In genomic region chr4:153142700-153143438, GRCh38 we compare ENCODE assay signal across 8 cellular contexts.
DNase-seq lines count a peak whose midpoint lies in the region; ATAC-seq and TF ChIP-seq lines count a peak whose summit lies in the region.

No MANE protein-coding gene starts in this region.

- peak; percentile 83 for TF ChIP-seq CTCF in HFF-Myc (IDR thresholded peaks at IDR 0.05; ENCODE audit: low read depth, low read length, missing control alignments)

- H3K9me3 Mint-ChIP-seq in activated CD4-positive, alpha-beta T cell treated with anti-CD3 and anti-CD28 coated beads for 36 hours (ENCODE audit: low read depth), result no peaks in the 10 kb centered on the region
- H3K9me3 Mint-ChIP-seq in effector memory CD8-positive, alpha-beta T cell, result no peaks in the 10 kb centered on the region

- peak in 12 of 14 donors; percentile 42 to 72 (median 60) for DNase-seq in C1 segment of cervical spinal cord (lab: John Stamatoyannopoulos, UW)
- DNase-seq in HFF-Myc (ENCODE audit: extremely low read depth, low read depth), result no peak
- peak; percentile 72 for DNase-seq in NCI-H345 treated with DMSO at 0.1 percent for 48 hours (lab: John Stamatoyannopoulos, UW; ENCODE audit: unreplicated experiment)
- peak; percentile 79 for DNase-seq in activated CD4-positive, alpha-beta T cell treated with anti-CD3 and anti-CD28 coated beads for 36 hours
- peak; percentile 14 to 33 (median 15) for DNase-seq in effector memory CD8-positive, alpha-beta T cell
- DNase-seq in medulla oblongata (ENCODE audit: extremely low spot score), result peak; percentile 93
- DNase-seq in stimulated activated naive CD4-positive, alpha-beta T cell treated with Interleukin-2 at 50 U/mL for 16 hours (lab: John Stamatoyannopoulos, UW), result peak; percentile 27

- H3K4me3 ChIP-seq in HFF-Myc (replicated peaks; ENCODE audit: low read depth, low read length), result no peak overlapping the region

- no peak overlapping the region for H3K27ac Mint-ChIP-seq in activated CD4-positive, alpha-beta T cell treated with anti-CD3 and anti-CD28 coated beads for 36 hours
- H3K27ac Mint-ChIP-seq in effector memory CD8-positive, alpha-beta T cell, result no peak overlapping the region

- peaks cover 8% of the 10 kb centered on the region for H3K4me1 Mint-ChIP-seq in activated CD4-positive, alpha-beta T cell treated with anti-CD3 and anti-CD28 coated beads for 36 hours
- no peaks in the 10 kb centered on the region for H3K4me1 Mint-ChIP-seq in effector memory CD8-positive, alpha-beta T cell (ENCODE audit: low read depth in 2 of 2)

- POLR2A ChIA-PET in activated CD4-positive, alpha-beta T cell treated with anti-CD3 and anti-CD28 coated beads for 36 hours (lab: Charles Lee), result no interaction called here

- peak; percentile 85 for ATAC-seq in activated CD4-positive, alpha-beta T cell treated with anti-CD3 and anti-CD28 coated beads for 36 hours
- ATAC-seq in effector memory CD8-positive, alpha-beta T cell (replicated peaks), result peak; percentile 46
- no peak for ATAC-seq in HG02938 (IDR thresholded peaks at IDR 0.05; ENCODE audit: unreplicated experiment)

- no peak overlapping the region for H3K4me3 Mint-ChIP-seq in activated CD4-positive, alpha-beta T cell treated with anti-CD3 and anti-CD28 coated beads for 36 hours
- H3K4me3 Mint-ChIP-seq in effector memory CD8-positive, alpha-beta T cell, result no peak overlapping the region

- H3K36me3 Mint-ChIP-seq in activated CD4-positive, alpha-beta T cell treated with anti-CD3 and anti-CD28 coated beads for 36 hours (ENCODE audit: low read depth), result no peaks in the 10 kb centered on the region
- no peaks in the 10 kb centered on the region for H3K36me3 Mint-ChIP-seq in effector memory CD8-positive, alpha-beta T cell (ENCODE audit: insufficient read depth)

- peaks cover 3% of the 10 kb centered on the region for H3K27me3 Mint-ChIP-seq in activated CD4-positive, alpha-beta T cell treated with anti-CD3 and anti-CD28 coated beads for 36 hours
- peaks cover 21 to 35% of the 10 kb centered on the region in 2 donors for H3K27me3 Mint-ChIP-seq in effector memory CD8-positive, alpha-beta T cell

- intact Hi-C loops in activated CD4-positive, alpha-beta T cell treated with anti-CD3 and anti-CD28 coated beads for 36 hours (cut with DNase I, micrococcal nuclease), result loop anchor here (1.0 to 5.0 kb wide), 5 partner anchors 175 to 609 kb away; no protein-coding TSS in a partner anchor

- CTCF ChIA-PET in activated CD4-positive, alpha-beta T cell treated with anti-CD3 and anti-CD28 coated beads for 36 hours (lab: Charles Lee), result interaction anchor here (0.5 to 1.6 kb wide), 26 partner anchors 10 to 673 kb away, joined by 3 to 7 read pairs (median 4); partner anchors contain the start of gene MND1
